2 cellular contexts compared by ENCODE assay signal in genomic region chr17:50667259-50668024, GRCh38.
TF ChIP-seq lines count a peak whose summit lies in the region.

No MANE protein-coding gene starts in this region.

TF ChIP-seq in IMR-90, 13 proteins besides CTCF, POLR2A, EP300 and RAD21:
- TF ChIP-seq NFE2L2 (IDR thresholded peaks at IDR 0.05; ENCODE audit: low read depth, low read length) (no peak), FOS (IDR thresholded peaks at IDR 0.05; ENCODE audit: low read depth, low read length) (no peak), MXI1 (IDR thresholded peaks at IDR 0.05; ENCODE audit: borderline replicate concordance, low read depth, low read length) (no peak), MAFK (IDR thresholded peaks at IDR 0.05; ENCODE audit: low read depth, low read length) (no peak), USF2 (IDR thresholded peaks at IDR 0.05; ENCODE audit: low read depth, low read length) (no peak), CEBPB (IDR thresholded peaks at IDR 0.05; ENCODE audit: low read depth, low read length) (no peak), SMC3 (IDR thresholded peaks at IDR 0.05; ENCODE audit: low read depth, low read length) (no peak), RFX5 (IDR thresholded peaks at IDR 0.05; ENCODE audit: low read depth, low read length) (no peak), MAZ (IDR thresholded peaks at IDR 0.05; ENCODE audit: borderline replicate concordance, low read depth, low read length) (no peak), BHLHE40 (IDR thresholded peaks at IDR 0.05; ENCODE audit: low read depth, low read length) (no peak), RCOR1 (IDR thresholded peaks at IDR 0.05; ENCODE audit: insufficient replicate concordance, low read length) (no peak), CHD1 (IDR thresholded peaks at IDR 0.05; ENCODE audit: low read depth, low read length) (no peak)
- TF ChIP-seq, protein P1, sequence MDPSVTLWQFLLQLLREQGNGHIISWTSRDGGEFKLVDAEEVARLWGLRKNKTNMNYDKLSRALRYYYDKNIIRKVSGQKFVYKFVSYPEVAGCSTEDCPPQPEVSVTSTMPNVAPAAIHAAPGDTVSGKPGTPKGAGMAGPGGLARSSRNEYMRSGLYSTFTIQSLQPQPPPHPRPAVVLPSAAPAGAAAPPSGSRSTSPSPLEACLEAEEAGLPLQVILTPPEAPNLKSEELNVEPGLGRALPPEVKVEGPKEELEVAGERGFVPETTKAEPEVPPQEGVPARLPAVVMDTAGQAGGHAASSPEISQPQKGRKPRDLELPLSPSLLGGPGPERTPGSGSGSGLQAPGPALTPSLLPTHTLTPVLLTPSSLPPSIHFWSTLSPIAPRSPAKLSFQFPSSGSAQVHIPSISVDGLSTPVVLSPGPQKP (IDR thresholded peaks at IDR 0.05; ENCODE audit: borderline replicate concordance, low read depth, low read length): no peak

TF ChIP-seq in liver, 16 proteins besides CTCF, POLR2A, EP300 and RAD21:
- TF ChIP-seq HNF4G (IDR thresholded peaks at IDR 0.05) (no peak), MAX (IDR thresholded peaks at IDR 0.05) (peak; percentile 19), EGR1 (IDR thresholded peaks at IDR 0.05; ENCODE audit: low read depth in 2 of 2) (no peak), REST (IDR thresholded peaks at IDR 0.05) (no peak), JUND (IDR thresholded peaks at IDR 0.05) (no peak), TAF1 (conservative IDR thresholded peaks at IDR 0.05) (no peak), RXRA (IDR thresholded peaks at IDR 0.05) (peak in 1 of 2 donors; percentile 62), HNF4A (conservative IDR thresholded peaks at IDR 0.05) (peak in 1 of 2 donors; percentile 69), SP1 (IDR thresholded peaks at IDR 0.05) (no peak), FOXA1 (IDR thresholded peaks at IDR 0.05) (no peak)
- TF ChIP-seq, protein P2, sequence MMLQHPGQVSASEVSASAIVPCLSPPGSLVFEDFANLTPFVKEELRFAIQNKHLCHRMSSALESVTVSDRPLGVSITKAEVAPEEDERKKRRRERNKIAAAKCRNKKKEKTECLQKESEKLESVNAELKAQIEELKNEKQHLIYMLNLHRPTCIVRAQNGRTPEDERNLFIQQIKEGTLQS (IDR thresholded peaks at IDR 0.05): no peak
